9 cellular contexts compared by ENCODE assay signal in the genomic region with DNA sequence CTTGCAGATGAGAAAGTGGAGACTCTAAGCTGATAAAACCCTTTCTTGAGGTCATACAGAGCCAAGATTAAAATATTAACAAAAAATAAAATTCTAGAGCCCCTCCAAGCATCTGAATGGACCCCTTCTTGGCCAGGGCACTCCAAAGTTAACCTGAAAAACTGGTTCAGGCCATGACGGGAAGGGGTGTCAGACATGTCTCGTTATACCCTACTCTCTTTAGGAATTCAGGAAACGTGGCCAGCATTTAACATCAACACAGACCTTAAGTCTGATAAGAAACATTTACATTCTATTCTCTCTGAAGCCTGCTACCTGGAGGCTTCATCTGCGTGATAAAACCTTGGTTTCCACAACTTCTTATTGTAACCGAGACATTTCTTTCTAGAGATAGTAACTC.
"Had no signal": no experiment of that assay in that cellular context is flagged by ENCODE, and none has a peak within 500 bp of the region (broad histone marks: within the 10 kb centered on the region; RNA-seq: fewer than 3 reads in every experiment).

No MANE protein-coding gene starts in this region.

- H3K9me3 ChIP-seq: adrenal gland, ascending aorta, tibial artery had no signal

- H3K27ac Mint-ChIP-seq: memory B cell; stimulated activated naive CD8-positive, alpha-beta T cell treated with anti-CD3 and anti-CD28 coated beads, Interleukin-15, amount 100 ng/mL, for 72 hours had no signal

- H3K36me3 ChIP-seq: adrenal gland, ascending aorta, tibial artery had no signal

- H3K36me3 Mint-ChIP-seq: activated naive CD4-positive, alpha-beta T cell treated with anti-CD3 and anti-CD28 coated beads, Interleukin-2, amount 50 U/mL, for 24 hours; memory B cell; naive thymus-derived CD4-positive, alpha-beta T cell had no signal

- H3K9ac ChIP-seq: parathyroid adenoma had no signal

- H2AFZ ChIP-seq: parathyroid adenoma had no signal

- H3K27me3 ChIP-seq: adrenal gland, ascending aorta, tibial artery had no signal

- H3K9me3 Mint-ChIP-seq: activated naive CD4-positive, alpha-beta T cell treated with anti-CD3 and anti-CD28 coated beads, Interleukin-2, amount 50 U/mL, for 24 hours; central memory CD8-positive, alpha-beta T cell; memory B cell; stimulated activated naive CD8-positive, alpha-beta T cell treated with anti-CD3 and anti-CD28 coated beads, Interleukin-15, amount 100 ng/mL, for 72 hours had no signal

- H3K27ac ChIP-seq: adrenal gland, parathyroid adenoma had no signal

- H3K79me2 ChIP-seq: parathyroid adenoma had no signal
